Comparison of ENCODE assay signal across 21 cellular contexts in genomic region chr2:214107731-214108130, GRCh38.
DNase-seq lines count a peak whose midpoint lies in the region; ATAC-seq, FAIRE-seq and TF ChIP-seq lines count a peak whose summit lies in the region.
"Had no signal": no experiment of that assay in that cellular context is flagged by ENCODE, and none has a peak within 500 bp of the region (broad histone marks: within the 10 kb centered on the region; RNA-seq: fewer than 3 reads in every experiment).

No MANE protein-coding gene starts in this region.

- H3K36me3 Mint-ChIP-seq in GM23338 (ENCODE audit: low read depth): peaks cover 9% of the 10 kb centered on the region; the same call in 1 of the 3 replicates
- H3K36me3 Mint-ChIP-seq: CD4-positive, alpha-beta memory T cell had no signal

- no peaks in the 10 kb centered on the region for H3F3A ChIP-seq in GM23338 (replicated peaks; ENCODE audit: low read depth)

- H3K36me3 ChIP-seq in GM23338 (ENCODE audit: insufficient read depth) (no peaks in the 10 kb centered on the region), NT2/D1 (ENCODE audit: insufficient read depth, insufficient read length, low read length) (no peaks in the 10 kb centered on the region)

- H3K27ac Mint-ChIP-seq in GM23338: no peak overlapping the region
- H3K27ac Mint-ChIP-seq: CD4-positive, alpha-beta memory T cell had no signal

- peaks cover 11% of the 10 kb centered on the region for H3K9me3 Mint-ChIP-seq in GM23338

- H3K4me1 Mint-ChIP-seq in GM23338: peaks cover 15% of the 10 kb centered on the region
- H3K4me1 Mint-ChIP-seq: CD4-positive, alpha-beta memory T cell had no signal

- no peaks in the 10 kb centered on the region for H4K20me1 ChIP-seq in GM23338 (replicated peaks; ENCODE audit: insufficient read depth)

- ATAC-seq in GM23338 (peak; percentile 57), GM18907 (IDR thresholded peaks at IDR 0.05; ENCODE audit: unreplicated experiment) (no peak)
- ATAC-seq: A549 had no signal

- H3K79me2 ChIP-seq in GM23338 (replicated peaks; ENCODE audit: insufficient read depth): no peaks in the 10 kb centered on the region

- no peak overlapping the region for H3K4me3 ChIP-seq in GM23338
- no peak overlapping the region for H3K4me3 ChIP-seq in NT2/D1 (ENCODE audit: insufficient read length, low read depth)
- H3K4me3 ChIP-seq: A549 had no signal

- FAIRE-seq in RCC 7860 (lab: Jason Lieb, UNC): no peak
- FAIRE-seq: A549, GM12891, GM18507, H1 had no signal

- TF ChIP-seq CTCF in GM23338 (conservative IDR thresholded peaks at IDR 0.05; ENCODE audit: low read depth in 2 of 2): no peak

- no peak overlapping the region for H3K27ac ChIP-seq in GM23338 (ENCODE audit: low read depth)
- H3K27ac ChIP-seq: 22Rv1, A549 had no signal

- H3K27me3 ChIP-seq in GM23338 (ENCODE audit: insufficient read depth): no peaks in the 10 kb centered on the region
- H3K27me3 ChIP-seq in NT2/D1 (ENCODE audit: insufficient read depth, insufficient read length): no peaks in the 10 kb centered on the region

- DNase-seq in GM23338 (ENCODE audit: low spot score) (peak; percentile 44), NT2/D1 (ENCODE audit: low read depth, low spot score) (peak; percentile 16), left kidney (ENCODE audit: low read depth, low spot score) (peak; percentile 24), RCC 7860 (ENCODE audit: low spot score) (no peak)
- DNase-seq in stimulated activated CD4-positive, alpha-beta T cell treated with anti-CD3 and anti-CD28 coated beads, Interleukin-15, amount 100 ng/mL, for 24 hours: no peak
- DNase-seq: ACHN; C1 segment of cervical spinal cord; Calu3; CD4-positive, alpha-beta memory T cell; COR-L47; DMS53; DMS79 treated with DMSO at 0.1 percent for 48 hours; GF-D8; H7; HCEC 1CT had no signal

- no peak overlapping the region for H3K9ac ChIP-seq in NT2/D1 (ENCODE audit: insufficient read length, low read depth)

- no peak overlapping the region for H2AFZ ChIP-seq in GM23338

- no peak overlapping the region for H3K4me3 Mint-ChIP-seq in GM23338
- H3K4me3 Mint-ChIP-seq: CD4-positive, alpha-beta memory T cell had no signal

- H3K9me2 ChIP-seq in GM23338 (ENCODE audit: insufficient read depth): no peaks in the 10 kb centered on the region

- H3K9me3 ChIP-seq in NT2/D1 (ENCODE audit: insufficient read depth, low read length): peaks cover 13% of the 10 kb centered on the region
- H3K9me3 ChIP-seq: A549 had no signal

- no peak overlapping the region for H3K4me2 ChIP-seq in GM23338
- H3K4me2 ChIP-seq: A549 had no signal

- no peaks in the 10 kb centered on the region for H3K27me3 Mint-ChIP-seq in GM23338 (ENCODE audit: insufficient read depth, low read depth, poor library complexity)
- H3K27me3 Mint-ChIP-seq: CD4-positive, alpha-beta memory T cell had no signal

- H3K4me1 ChIP-seq in GM23338 (ENCODE audit: insufficient read depth): peaks cover 9% of the 10 kb centered on the region; the same call in 1 of the 2 replicates
- H3K4me1 ChIP-seq in NT2/D1 (ENCODE audit: insufficient read depth, insufficient read length): no peaks in the 10 kb centered on the region

TF ChIP-seq in GM23338, 12 proteins besides CTCF, POLR2A, EP300 and RAD21:
- TF ChIP-seq CREB1 (CRISPR knock-in tag; IDR thresholded peaks at IDR 0.05; ENCODE audit: low read depth) (no peak), EZH2 (IDR thresholded peaks at IDR 0.05; ENCODE audit: low read depth, unreplicated experiment) (no peak)

Comparison
In these comparisons a context has a peak if more than half of its experiments do, and no peak if none do; other contexts are left out.
1. DNase-seq: peak in GM23338 (single experiment), NT2/D1 (single experiment) and left kidney (single experiment); none in stimulated activated CD4-positive, alpha-beta T cell treated with anti-CD3 and anti-CD28 coated beads, Interleukin-15, amount 100 ng/mL, for 24 hours (single experiment) and RCC 7860 (single experiment).